Comparison of ENCODE assay signal across 8 cellular contexts in genomic region chr11:10293423-10294288, GRCh38. TPM values are rescaled to one million over a fixed set of nuclear protein-coding genes. Genes with fewer than 3 reads are reported as not detected.
DNase-seq lines count a peak whose midpoint lies in the region; ATAC-seq and TF ChIP-seq lines count a peak whose summit lies in the region.

Gene SBF2, minus strand, starts transcription at chr11:10294219. Its CDS starts 150 bp downstream, at chr11:10294069.

- in situ Hi-C loops in IMR-90 (cut with MboI; ENCODE audit: low sequenced_read_pairs) = no loop called here
- in situ Hi-C loops in SK-MEL-5 (cut with HindIII; ENCODE audit: low pct_unique_long_range_greater_than_20kb, low sequenced_read_pairs) = no loop called here

- peak; percentile 45 for ATAC-seq in GM19025 (IDR thresholded peaks at IDR 0.05; ENCODE audit: low read depth, unreplicated experiment)
- peak; percentile 79 for ATAC-seq in IMR-90 (ENCODE audit: low read depth)

- peak within 1 kb of the TSS; percentile 94 for H3K18ac ChIP-seq in IMR-90 (ENCODE audit: low read depth, low read length)
- peak within 1 kb of the TSS; percentile 98 for H3K18ac ChIP-seq in neuronal stem cell (ENCODE audit: low read length)

- H2BK120ac ChIP-seq in IMR-90 (ENCODE audit: low read depth, low read length) = peak within 1 kb of the TSS; percentile 95
- H2BK120ac ChIP-seq in neuronal stem cell (ENCODE audit: low read depth, low read length) = peak within 1 kb of the TSS; percentile 65

- TF ChIP-seq RAD21 in IMR-90 (IDR thresholded peaks at IDR 0.05; ENCODE audit: low read length) = no peak

- no peak within 1 kb of the TSS for H3K27ac Mint-ChIP-seq in activated naive CD4-positive, alpha-beta T cell treated with anti-CD3 and anti-CD28 coated beads, Interleukin-2, amount 50 U/mL, for 24 hours

- no peaks in the 10 kb centered on the region for H3K9me3 ChIP-seq in IMR-90 (ENCODE audit: control insufficient read depth, insufficient read depth, low read length)
- peaks cover 0 to 5% of the 10 kb centered on the region in 2 donors for H3K9me3 ChIP-seq in neuronal stem cell (replicated peaks in 1 of 2; ENCODE audit: control insufficient read depth in 2 of 2, insufficient read depth in 1 of 2, low read depth in 1 of 2, low read length in 2 of 2)

- H3K36me3 Mint-ChIP-seq in activated naive CD4-positive, alpha-beta T cell treated with anti-CD3 and anti-CD28 coated beads, Interleukin-2, amount 50 U/mL, for 24 hours = no peaks in the 10 kb centered on the region

- H3K14ac ChIP-seq in IMR-90 (replicated peaks; ENCODE audit: low read depth, low read length) (peak within 1 kb of the TSS; percentile 88), neuronal stem cell (ENCODE audit: low read length) (no peak within 1 kb of the TSS)

- H3K4me2 ChIP-seq in IMR-90 (ENCODE audit: low read depth, low read length) (peak within 1 kb of the TSS; percentile 98), neuronal stem cell (ENCODE audit: insufficient read depth, low read length, poor library complexity, severe bottlenecking) (peak within 1 kb of the TSS; percentile 89)

- H2BK5ac ChIP-seq in IMR-90 (ENCODE audit: low read depth, low read length, poor library complexity, severe bottlenecking) (peak within 1 kb of the TSS; percentile 95), neuronal stem cell (ENCODE audit: low read length) (peak within 1 kb of the TSS; percentile 72)

- intact Hi-C loops in IMR-90 (cut with micrococcal nuclease) = loop anchor here (5.0 kb wide), 1 partner anchor 36 kb away; no protein-coding TSS in a partner anchor

- dilution Hi-C loops in IMR-90 (cut with HindIII; ENCODE audit: low sequenced_read_pairs, unreplicated experiment) = no loop called here

- peak; percentile 97 for TF ChIP-seq POLR2A in IMR-90 (IDR thresholded peaks at IDR 0.05; ENCODE audit: low read depth, low read length)

- H4K91ac ChIP-seq in IMR-90 (ENCODE audit: insufficient read depth, low read depth, low read length) = peak within 1 kb of the TSS; percentile 97
- H4K91ac ChIP-seq in neuronal stem cell (ENCODE audit: low read depth, low read length, poor library complexity) = no peak within 1 kb of the TSS

- peaks cover 17% of the 10 kb centered on the region for H3K27me3 Mint-ChIP-seq in activated naive CD4-positive, alpha-beta T cell treated with anti-CD3 and anti-CD28 coated beads, Interleukin-2, amount 50 U/mL, for 24 hours

- H3K23ac ChIP-seq in IMR-90 (ENCODE audit: low read depth, low read length) (peak within 1 kb of the TSS; percentile 94), neuronal stem cell (ENCODE audit: low read depth, low read length, poor library complexity) (peak within 1 kb of the TSS; percentile 89)

- CTCF ChIA-PET in IMR-90 (lab: Yijun Ruan, JAX) = no interaction called here

- peaks cover 10% of the 10 kb centered on the region for H3K4me1 ChIP-seq in IMR-90 (ENCODE audit: control insufficient read depth, insufficient read depth, low read length)
- H3K4me1 ChIP-seq in neuronal stem cell (ENCODE audit: control insufficient read depth in 2 of 2, insufficient read depth in 1 of 2, low read depth in 1 of 2, low read length in 2 of 2) = peaks cover 0 to 1% of the 10 kb centered on the region in 2 donors

- no peak for TF ChIP-seq CTCF in IMR-90 (conservative IDR thresholded peaks at IDR 0.05; ENCODE audit: low read depth, low read length)

- POLR2A ChIA-PET in IMR-90 (lab: Charles Lee; ENCODE audit: unreplicated experiment) = interaction anchor here (0.6 kb wide), 1 partner anchor 191 kb away, joined by 3 read pairs; no protein-coding TSS in a partner anchor

- no TSS peak for BruUV-seq in IMR-90 (replicated peaks; lab: Mats Ljungman, UMichigan)

- peak within 1 kb of the TSS; percentile 94 for H4K5ac ChIP-seq in IMR-90 (ENCODE audit: low read depth, low read length)

- WGBS in IMR-90 (ENCODE audit: extremely low coverage in 2 of 2, insufficient read length in 1 of 2), 2 experiments = 0% methylated on average over 50 of the region's 81 CpGs; no CpG with 5 or more reads in 1 of the 2 experiments
- WGBS in neuronal stem cell (ENCODE audit: extremely low coverage in 2 of 2, insufficient read length in 2 of 2, insufficient replicate concordance in 1 of 2), 2 donors = no CpG with 5 or more reads among the region's 81 CpGs

- H3K9ac ChIP-seq in IMR-90 (ENCODE audit: low read depth, low read length) (peak within 1 kb of the TSS; percentile 95), neuronal stem cell (ENCODE audit: low read depth, low read length, poor library complexity) (peak within 1 kb of the TSS; percentile 92)

- peak within 1 kb of the TSS; percentile 99 for H2AK9ac ChIP-seq in IMR-90 (replicated peaks; ENCODE audit: low read depth, low read length, poor library complexity)

- peak within 1 kb of the TSS; percentile 90 for H2BK20ac ChIP-seq in IMR-90 (ENCODE audit: low read depth, low read length)

- H3K4ac ChIP-seq in IMR-90 (ENCODE audit: low read depth, low read length) (peak within 1 kb of the TSS; percentile 93), neuronal stem cell (ENCODE audit: low read length) (no peak within 1 kb of the TSS)

- H3K9me1 ChIP-seq in IMR-90 (ENCODE audit: insufficient read depth, low read length) = peaks cover 5% of the 10 kb centered on the region

- H3K4me3 Mint-ChIP-seq in activated naive CD4-positive, alpha-beta T cell treated with anti-CD3 and anti-CD28 coated beads, Interleukin-2, amount 50 U/mL, for 24 hours = peak within 1 kb of the TSS; percentile 83

- no peak within 1 kb of the TSS for H2BK12ac ChIP-seq in neuronal stem cell (ENCODE audit: low read length)

- no peaks in the 10 kb centered on the region for H3K9me3 Mint-ChIP-seq in activated naive CD4-positive, alpha-beta T cell treated with anti-CD3 and anti-CD28 coated beads, Interleukin-2, amount 50 U/mL, for 24 hours

- H4K8ac ChIP-seq in IMR-90 (ENCODE audit: low read depth in 2 of 2, low read length in 2 of 2) (peak within 1 kb of the TSS; percentile 69 to 98), neuronal stem cell (ENCODE audit: low read depth, low read length) (no peak within 1 kb of the TSS)

- H3K56ac ChIP-seq in IMR-90 (ENCODE audit: extremely low read depth, insufficient read depth, low read length) = peak within 1 kb of the TSS; percentile 97

- H2AK5ac ChIP-seq in IMR-90 (ENCODE audit: low read depth, low read length) = peak within 1 kb of the TSS; percentile 93
- no peak within 1 kb of the TSS for H2AK5ac ChIP-seq in neuronal stem cell (ENCODE audit: low read depth, low read length)

- H3K27ac ChIP-seq in IMR-90 (ENCODE audit: insufficient read depth, low read length) = peak within 1 kb of the TSS; percentile 93
- peak within 1 kb of the TSS; percentile 88 for H3K27ac ChIP-seq in neuronal stem cell (replicated peaks; ENCODE audit: low read length)

- H4K20me1 ChIP-seq in IMR-90 (ENCODE audit: insufficient read depth, low read length) = peaks cover 6% of the 10 kb centered on the region; the same call in 1 of the 2 replicates

- DNase-seq in AG08396 (ENCODE audit: low spot score) (peak; percentile 90), IMR-90 (peak; percentile 96), SK-MEL-5 (ENCODE audit: low read depth, low spot score) (peak; percentile 85), germinal center (ENCODE audit: low spot score) (peak; percentile 85), neuronal stem cell (ENCODE audit: low spot score) (peak; percentile 91), superior temporal gyrus (ENCODE audit: extremely low spot score) (peak; percentile 82)

- H3K27me3 ChIP-seq in IMR-90 (ENCODE audit: control insufficient read depth, insufficient read depth, low read length) = no peaks in the 10 kb centered on the region
- H3K27me3 ChIP-seq in neuronal stem cell (ENCODE audit: control insufficient read depth in 3 of 3, insufficient read depth in 3 of 3, low read depth in 1 of 3, low read length in 3 of 3) = peaks cover 0 to 3% (median 0%) of the 10 kb centered on the region in 3 experiments

- H2AFZ ChIP-seq in IMR-90 (replicated peaks; ENCODE audit: low read length, poor library complexity) = peak within 1 kb of the TSS; percentile 93
- peak within 1 kb of the TSS; percentile 95 for H2AFZ ChIP-seq in neuronal stem cell (ENCODE audit: low read length)

- peak within 1 kb of the TSS; percentile 78 for H2BK15ac ChIP-seq in IMR-90 (ENCODE audit: low read depth, low read length)
- peak within 1 kb of the TSS; percentile 68 for H2BK15ac ChIP-seq in neuronal stem cell (ENCODE audit: low read length)

- H3K4me3 ChIP-seq in IMR-90 (ENCODE audit: insufficient read depth, low read depth, low read length) (peak within 1 kb of the TSS; percentile 85), neuronal stem cell (ENCODE audit: low read length in 2 of 2) (peak within 1 kb of the TSS; percentile 56 to 92)

- peaks cover 39% of the 10 kb centered on the region for H3K4me1 Mint-ChIP-seq in activated naive CD4-positive, alpha-beta T cell treated with anti-CD3 and anti-CD28 coated beads, Interleukin-2, amount 50 U/mL, for 24 hours

- H3K79me1 ChIP-seq in IMR-90 (ENCODE audit: low read depth in 1 of 2, low read length in 2 of 2) (peaks cover 22 to 73% of the 10 kb centered on the region in 2 experiments), neuronal stem cell (ENCODE audit: low read depth, low read length) (peaks cover 3% of the 10 kb centered on the region)

- H3K36me3 ChIP-seq in IMR-90 (ENCODE audit: control insufficient read depth, insufficient read depth, low read length) (peaks cover 8% of the 10 kb centered on the region), neuronal stem cell (replicated peaks in 1 of 2; ENCODE audit: control insufficient read depth in 2 of 2, insufficient read depth in 2 of 2, low read length in 2 of 2) (peaks cover 0 to 11% of the 10 kb centered on the region in 2 donors)

TF ChIP-seq in IMR-90, 13 proteins besides CTCF, POLR2A, EP300 and RAD21 (continues in another document):
- peak; percentile 66; the same call in 1 of the 2 replicates for TF ChIP-seq NFE2L2 (IDR thresholded peaks at IDR 0.05; ENCODE audit: low read depth, low read length)
- TF ChIP-seq CEBPB (IDR thresholded peaks at IDR 0.05; ENCODE audit: low read depth, low read length) = no peak
- no peak for TF ChIP-seq USF2 (IDR thresholded peaks at IDR 0.05; ENCODE audit: low read depth, low read length)
- peak; percentile 27; the same call in 1 of the 2 replicates for TF ChIP-seq MAFK (IDR thresholded peaks at IDR 0.05; ENCODE audit: low read depth, low read length)

RNA-seq across cellular contexts. Expression of gene SBF2, which starts in this region (rescaled TPM):
- 45.8 and 51.8 TPM in 2 replicates for total RNA-seq in IMR-90 (2012; rRNA removed)
- polyA plus RNA-seq in IMR-90 (2012; rRNA removed) = 21.7 and 23.8 TPM in 2 replicates
- polyA plus RNA-seq in IMR-90 (2012; cell fraction: cytosol; rRNA removed) = 7.6 and 9.9 TPM in 2 replicates
- 13.3 and 78.3 TPM in 2 replicates for polyA plus RNA-seq in IMR-90 (2012; cell fraction: nucleus; rRNA removed; ENCODE audit: low replicate concordance)
- 27.8 and 29.6 TPM in 2 replicates for total RNA-seq in SK-MEL-5 (2014; rRNA removed; shearing (Covaris generic))
- 21.4 and 28.7 TPM in 2 replicates for polyA plus RNA-seq in SK-MEL-5 (2015; cell fraction: cytosol; rRNA removed)
- polyA plus RNA-seq in SK-MEL-5 (2015; cell fraction: nucleus; rRNA removed) = 15.3 and 26.7 TPM in 2 replicates
- polyA plus RNA-seq in neuronal stem cell (2013, experiment 1 of 2) = 19.0 TPM
- 19.7 TPM for polyA plus RNA-seq in neuronal stem cell (2013, experiment 2 of 2)

Comparison
In these comparisons a context has a peak if more than half of its experiments do, and no peak if none do; other contexts are left out.
1. Peak in every context shown above with its lines: DNase-seq, ATAC-seq, H3K4me3 ChIP-seq and H3K27ac ChIP-seq.